ENCODE assay signal across 9 cellular contexts in the genomic region with DNA sequence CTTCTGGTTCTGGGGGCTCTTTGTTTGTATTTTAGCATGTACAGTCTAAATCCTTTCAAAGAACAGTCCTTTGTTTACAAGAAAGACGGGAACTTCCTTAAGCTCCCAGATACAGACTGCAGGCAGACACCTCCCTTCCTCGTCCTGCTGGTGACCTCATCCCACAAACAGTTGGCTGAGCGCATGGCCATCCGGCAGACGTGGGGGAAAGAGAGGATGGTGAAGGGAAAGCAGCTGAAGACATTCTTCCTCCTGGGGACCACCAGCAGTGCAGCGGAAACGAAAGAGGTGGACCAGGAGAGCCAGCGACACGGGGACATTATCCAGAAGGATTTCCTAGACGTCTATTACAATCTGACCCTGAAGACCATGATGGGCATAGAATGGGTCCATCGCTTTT. TPM values are rescaled to one million over a fixed set of nuclear protein-coding genes. Genes with fewer than 3 reads are reported as not detected.
DNase-seq lines count a peak whose midpoint lies in the region; ATAC-seq and TF ChIP-seq lines count a peak whose summit lies in the region.
"Had no signal": no experiment of that assay in that cellular context is flagged by ENCODE, and none has a peak within 500 bp of the region (broad histone marks: within the 10 kb centered on the region; RNA-seq: fewer than 3 reads in every experiment).

No MANE protein-coding gene starts in this region.

- H3K36me3 Mint-ChIP-seq in progenitor cell of endocrine pancreas (ENCODE audit: insufficient read depth), result no peaks in the 10 kb centered on the region
- no peaks in the 10 kb centered on the region for H3K36me3 Mint-ChIP-seq in activated naive CD8-positive, alpha-beta T cell treated with anti-CD3 and anti-CD28 coated beads for 36 hours
- H3K36me3 Mint-ChIP-seq: activated naive CD8-positive, alpha-beta T cell treated with anti-CD3 and anti-CD28 coated beads, Interleukin-2, amount 10 ng/mL, durations not matched to agents 7 days and 5 days had no signal

- H3K27me3 Mint-ChIP-seq in progenitor cell of endocrine pancreas, result peaks cover 22% of the 10 kb centered on the region
- peaks cover 9% of the 10 kb centered on the region for H3K27me3 Mint-ChIP-seq in activated naive CD8-positive, alpha-beta T cell treated with anti-CD3 and anti-CD28 coated beads for 36 hours

- H3K27ac Mint-ChIP-seq in progenitor cell of endocrine pancreas, result peak overlapping the region; percentile 74
- H3K27ac Mint-ChIP-seq in activated naive CD8-positive, alpha-beta T cell treated with anti-CD3 and anti-CD28 coated beads for 36 hours, result no peak overlapping the region
- H3K27ac Mint-ChIP-seq: activated naive CD8-positive, alpha-beta T cell treated with anti-CD3 and anti-CD28 coated beads, Interleukin-2, amount 10 ng/mL, durations not matched to agents 7 days and 5 days had no signal

- peaks cover 2% of the 10 kb centered on the region for H3K4me1 Mint-ChIP-seq in progenitor cell of endocrine pancreas (ENCODE audit: low read depth)
- H3K4me1 Mint-ChIP-seq in activated naive CD8-positive, alpha-beta T cell treated with anti-CD3 and anti-CD28 coated beads for 36 hours, result no peaks in the 10 kb centered on the region
- H3K4me1 Mint-ChIP-seq: activated naive CD8-positive, alpha-beta T cell treated with anti-CD3 and anti-CD28 coated beads, Interleukin-2, amount 10 ng/mL, durations not matched to agents 7 days and 5 days had no signal

- H3K4me3 ChIP-seq in fibroblast of the aortic adventitia (ENCODE audit: low read depth, low read length), result no peak overlapping the region

- peak; percentile 64 for DNase-seq in DMS53 treated with DMSO at 0.1 percent for 48 hours (lab: John Stamatoyannopoulos, UW; ENCODE audit: unreplicated experiment)
- peak; percentile 6 to 58 for DNase-seq in SHP77 (lab: John Stamatoyannopoulos, UW)
- peak; percentile 63 for DNase-seq in fibroblast of the aortic adventitia (ENCODE audit: low read depth)
- DNase-seq in progenitor cell of endocrine pancreas (ENCODE audit: low spot score, unreplicated experiment), result no peak
- DNase-seq in HT-29 (ENCODE audit: low spot score), result no peak
- DNase-seq in NCI-H526 (lab: John Stamatoyannopoulos, UW), result no peak
- DNase-seq in activated naive CD8-positive, alpha-beta T cell treated with anti-CD3 and anti-CD28 coated beads for 36 hours, result no peak
- DNase-seq: activated naive CD8-positive, alpha-beta T cell treated with anti-CD3 and anti-CD28 coated beads, Interleukin-2, amount 10 ng/mL, durations not matched to agents 7 days and 5 days had no signal

- no peaks in the 10 kb centered on the region for H3K9me3 Mint-ChIP-seq in progenitor cell of endocrine pancreas (ENCODE audit: low read depth)
- H3K9me3 Mint-ChIP-seq in activated naive CD8-positive, alpha-beta T cell treated with anti-CD3 and anti-CD28 coated beads for 36 hours, result no peaks in the 10 kb centered on the region
- H3K9me3 Mint-ChIP-seq: activated naive CD8-positive, alpha-beta T cell treated with anti-CD3 and anti-CD28 coated beads, Interleukin-2, amount 10 ng/mL, durations not matched to agents 7 days and 5 days had no signal

- no peak for ATAC-seq in GM18511 (IDR thresholded peaks at IDR 0.05; ENCODE audit: unreplicated experiment)

- no peak overlapping the region for H3K4me3 Mint-ChIP-seq in progenitor cell of endocrine pancreas (ENCODE audit: low read depth)
- no peak overlapping the region for H3K4me3 Mint-ChIP-seq in activated naive CD8-positive, alpha-beta T cell treated with anti-CD3 and anti-CD28 coated beads for 36 hours
- H3K4me3 Mint-ChIP-seq: activated naive CD8-positive, alpha-beta T cell treated with anti-CD3 and anti-CD28 coated beads, Interleukin-2, amount 10 ng/mL, durations not matched to agents 7 days and 5 days had no signal

- no peak for TF ChIP-seq CTCF in fibroblast of the aortic adventitia (IDR thresholded peaks at IDR 0.05; ENCODE audit: insufficient read depth, low read length)
- no peak for TF ChIP-seq CTCF in progenitor cell of endocrine pancreas (IDR thresholded peaks at IDR 0.05; ENCODE audit: unreplicated experiment)

RNA-seq across cellular contexts. Expression of a gene that starts 47.9 kb away (rescaled TPM):
- 0.18 TPM in 1 of 2 replicates, not detected in the other for total RNA-seq in fibroblast of the aortic adventitia (ENCODE audit: low replicate concordance)
- total RNA-seq in progenitor cell of endocrine pancreas, result 0.86 and 1.6 TPM in 2 replicates
- 4.6 and 6.0 TPM in 2 replicates for total RNA-seq in HT-29 (2014; rRNA removed; shearing (Covaris generic))
- total RNA-seq in activated naive CD8-positive, alpha-beta T cell treated with anti-CD3 and anti-CD28 coated beads for 36 hours, result not detected
- total RNA-seq: activated naive CD8-positive, alpha-beta T cell treated with anti-CD3 and anti-CD28 coated beads, Interleukin-2, amount 10 ng/mL, durations not matched to agents 7 days and 5 days had no signal

Comparison
In these comparisons a context has a peak if more than half of its experiments do, and no peak if none do; other contexts are left out.
1. DNase-seq: peak in DMS53 treated with DMSO at 0.1 percent for 48 hours (single experiment), SHP77 (2 of 2) and fibroblast of the aortic adventitia (single experiment); none in progenitor cell of endocrine pancreas (single experiment), HT-29 (single experiment), NCI-H526 (0 of 2) and activated naive CD8-positive, alpha-beta T cell treated with anti-CD3 and anti-CD28 coated beads for 36 hours (single experiment).